ENCODE assay signal across 1 cellular context in genomic region chr1:30892251-30892650, GRCh38.
TF ChIP-seq lines count a peak whose summit lies in the region.

No MANE protein-coding gene starts in this region.

TF ChIP-seq in GM12878, 131 proteins besides CTCF, POLR2A, EP300 and RAD21:
- no peak for TF ChIP-seq FOXK2 (IDR thresholded peaks at IDR 0.05)
- no peak for TF ChIP-seq SMARCA5 (IDR thresholded peaks at IDR 0.05)
- TF ChIP-seq ZNF24 (IDR thresholded peaks at IDR 0.05) = 0 out of 2 replicates have a peak, but pooled peaks have one; percentile 44
- TF ChIP-seq FOS (IDR thresholded peaks at IDR 0.05; ENCODE audit: borderline replicate concordance, extremely low read depth, insufficient read length) = no peak
